24 cellular contexts compared by ENCODE assay signal in the genomic region with DNA sequence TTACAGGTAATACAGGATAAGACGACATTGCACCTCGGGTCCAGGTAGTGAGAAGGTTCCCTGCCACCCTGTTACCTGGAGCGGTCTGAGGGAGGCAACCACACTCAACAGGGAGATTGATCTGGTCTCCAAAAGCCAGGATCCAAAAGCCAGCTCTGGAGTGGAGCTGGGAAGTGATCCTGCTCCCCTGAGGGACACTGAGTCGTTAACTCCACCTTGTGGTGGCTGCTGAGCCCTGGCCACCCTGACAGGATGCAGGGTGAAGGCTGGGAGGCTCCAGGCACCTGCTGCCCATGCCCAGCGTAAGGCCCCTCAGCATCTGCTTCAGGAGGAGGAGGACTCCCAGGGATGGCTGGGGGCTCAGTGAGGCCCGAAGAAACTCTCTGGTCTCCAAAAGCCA. TPM values are rescaled to one million over a fixed set of nuclear protein-coding genes. Genes with fewer than 3 reads are reported as not detected.
DNase-seq lines count a peak whose midpoint lies in the region; ATAC-seq and TF ChIP-seq lines count a peak whose summit lies in the region.
"Had no signal": no experiment of that assay in that cellular context is flagged by ENCODE, and none has a peak within 500 bp of the region (broad histone marks: within the 10 kb centered on the region; RNA-seq: fewer than 3 reads in every experiment).

No MANE protein-coding gene starts in this region.

- H3K4me1 ChIP-seq in PC-3 (ENCODE audit: insufficient read depth, low read length) (peaks cover 3% of the 10 kb centered on the region; the same call in 1 of the 2 replicates), foreskin keratinocyte (peaks cover 9% of the 10 kb centered on the region), right lobe of liver (no peaks in the 10 kb centered on the region)
- H3K4me1 ChIP-seq: adrenal gland had no signal

- H3K36me3 ChIP-seq in PC-3 (ENCODE audit: low read depth, low read length) (no peaks in the 10 kb centered on the region), right lobe of liver (no peaks in the 10 kb centered on the region)
- H3K36me3 ChIP-seq: adrenal gland, SJCRH30, thoracic aorta had no signal

- H4K20me1 ChIP-seq in PC-3 (ENCODE audit: low read length): no peaks in the 10 kb centered on the region

- H3K79me2 ChIP-seq in PC-3 (ENCODE audit: low read length): no peaks in the 10 kb centered on the region

- DNase-seq in GM10266 (ENCODE audit: extremely low spot score): no peak
- DNase-seq in PC-3: peak; percentile 51
- no peak for DNase-seq in foreskin keratinocyte
- DNase-seq in right lobe of liver: peak; percentile 52 to 74 (median 68)
- DNase-seq in germinal center (ENCODE audit: low spot score): no peak
- no peak for DNase-seq in effector CD8-positive, alpha-beta T cell (lab: John Stamatoyannopoulos, UW)
- DNase-seq: activated CD4-positive, CD25-positive, alpha-beta regulatory T cell; adrenal gland; effector CD4-positive, alpha-beta T cell; GOT3; natural killer cell; NCI-H1694; NCI-H446; T-helper 17 cell had no signal

- TF ChIP-seq POLR2A in right lobe of liver (IDR thresholded peaks at IDR 0.05): no peak

- no TSS peak for BruUV-seq in PC-3 (replicated peaks; lab: Mats Ljungman, UMichigan)

- H3F3A ChIP-seq in PC-3 (ENCODE audit: low read length, unreplicated experiment): no peaks in the 10 kb centered on the region

- no peak overlapping the region for H3K27ac ChIP-seq in PC-3 (ENCODE audit: low read length)
- no peak overlapping the region for H3K27ac ChIP-seq in foreskin keratinocyte
- H3K27ac ChIP-seq in right lobe of liver: no peak overlapping the region
- H3K27ac ChIP-seq: adrenal gland had no signal

- H3K9me3 ChIP-seq in PC-3 (ENCODE audit: low read length) (no peaks in the 10 kb centered on the region), right lobe of liver (no peaks in the 10 kb centered on the region)
- H3K9me3 ChIP-seq: adrenal gland, SJCRH30, thoracic aorta had no signal

- POLR2A ChIA-PET in PC-3 (lab: Charles Lee; ENCODE audit: unreplicated experiment): no interaction called here

- 20% methylated on average over 1 of the region's 6 CpGs for WGBS in right lobe of liver (ENCODE audit: insufficient coverage, low coverage, low lambda C conversion rate, missing lambda C conversion rate)

- ATAC-seq in PC-3 (peak; percentile 87), foreskin keratinocyte (no peak), right lobe of liver (peak; percentile 96 to 98 (median 98)), GM21529 (IDR thresholded peaks at IDR 0.05; ENCODE audit: unreplicated experiment) (no peak), GM21619 (IDR thresholded peaks at IDR 0.05; ENCODE audit: unreplicated experiment) (no peak)
- ATAC-seq: activated T-helper 17 cell treated with anti-CD3 and anti-CD28 coated beads, Interleukin-2, amount 50 U/mL, for 72 hours; natural killer cell; T-helper 17 cell had no signal

- CTCF ChIA-PET in PC-3 (lab: Charles Lee): interaction anchor here (1.2 to 1.4 kb wide), 2 partner anchors 76 to 159 kb away, joined by 7 to 9 read pairs; no protein-coding TSS in a partner anchor

- H3K27me3 ChIP-seq in PC-3 (ENCODE audit: low read length) (no peaks in the 10 kb centered on the region), foreskin keratinocyte (no peaks in the 10 kb centered on the region), right lobe of liver (no peaks in the 10 kb centered on the region)
- H3K27me3 ChIP-seq: adrenal gland had no signal

- H3K4me3 ChIP-seq in PC-3 (ENCODE audit: low read length) (no peak overlapping the region), right lobe of liver (no peak overlapping the region)
- H3K4me3 ChIP-seq: adrenal gland, SJCRH30, smooth muscle cell, thoracic aorta had no signal

- H3K9ac ChIP-seq in PC-3 (ENCODE audit: low read length): no peak overlapping the region

- intact Hi-C loops in PC-3 (cut with micrococcal nuclease) (loop anchor here (1.0 to 5.0 kb wide), 3 partner anchors 77 to 210 kb away; no protein-coding TSS in a partner anchor), right lobe of liver (cut with DNase I) (no loop called here)

- no peaks in the 10 kb centered on the region for H3K9me2 ChIP-seq in PC-3 (replicated peaks; ENCODE audit: low read length)

- TF ChIP-seq CTCF in GM10266 (IDR thresholded peaks at IDR 0.05; ENCODE audit: control insufficient read depth, insufficient read depth, low read depth, missing control alignments) (peak; percentile 24), PC-3 (conservative IDR thresholded peaks at IDR 0.05; ENCODE audit: low read depth, low read length) (peak; percentile 46), foreskin keratinocyte (conservative IDR thresholded peaks at IDR 0.05) (peak; percentile 26), right lobe of liver (IDR thresholded peaks at IDR 0.05) (peak; percentile 44 to 68 (median 54))

- H2AFZ ChIP-seq in PC-3 (ENCODE audit: low read length): no peak overlapping the region

- no peak overlapping the region for H3K4me2 ChIP-seq in PC-3 (ENCODE audit: low read length)
- H3K4me2 ChIP-seq: smooth muscle cell had no signal

RNA-seq across cellular contexts. Expression of gene SLC22A2, which starts 38.7 kb away (rescaled TPM):
- total RNA-seq in PC-3 (2014; rRNA removed) (not detected in 2 replicates), foreskin keratinocyte (not detected in 2 replicates), right lobe of liver (not detected)
- not detected in 2 replicates for polyA plus RNA-seq in foreskin keratinocyte
- total RNA-seq: activated CD8-positive, alpha-beta memory T cell treated with anti-CD3 and anti-CD28 coated beads for 36 hours; activated T-helper 17 cell treated with anti-CD3 and anti-CD28 coated beads, Interleukin-2, amount 50 U/mL, for 72 hours; adrenal gland; cardiac septum; fibroblast of lung; lung microvascular endothelial cell; natural killer cell; T-helper 17 cell; thoracic aorta had no signal
- polyA plus RNA-seq: adrenal gland, fibroblast of lung had no signal

RNA-seq across cellular contexts. Expression of gene SLC22A3, which starts 50.9 kb away (rescaled TPM):
- 0.47 and 0.92 TPM in 2 replicates for total RNA-seq in PC-3 (2014; rRNA removed)
- 2.1 and 2.2 TPM in 2 replicates for total RNA-seq in foreskin keratinocyte
- polyA plus RNA-seq in foreskin keratinocyte: 0.91 and 0.99 TPM in 2 replicates
- 10 to 100 TPM; 16.3 to 49.3 (median 32.0) TPM for total RNA-seq in right lobe of liver
- total RNA-seq: activated CD8-positive, alpha-beta memory T cell treated with anti-CD3 and anti-CD28 coated beads for 36 hours; lung microvascular endothelial cell; natural killer cell; SJCRH30; T-helper 17 cell had no signal

Comparison
In these comparisons a context has a peak if more than half of its experiments do, and no peak if none do; other contexts are left out.
1. DNase-seq: peak in PC-3 (single experiment) and right lobe of liver (3 of 3); none in GM10266 (single experiment), foreskin keratinocyte (0 of 2), germinal center (single experiment) and effector CD8-positive, alpha-beta T cell (single experiment).
2. ATAC-seq: peak in PC-3 (single experiment) and right lobe of liver (4 of 4); none in foreskin keratinocyte (single experiment), GM21529 (single experiment) and GM21619 (single experiment).
3. Peak in every context shown above with its lines, with median percentiles within 50 percentile points of each other: CTCF ChIP-seq.